In the genomic region with DNA sequence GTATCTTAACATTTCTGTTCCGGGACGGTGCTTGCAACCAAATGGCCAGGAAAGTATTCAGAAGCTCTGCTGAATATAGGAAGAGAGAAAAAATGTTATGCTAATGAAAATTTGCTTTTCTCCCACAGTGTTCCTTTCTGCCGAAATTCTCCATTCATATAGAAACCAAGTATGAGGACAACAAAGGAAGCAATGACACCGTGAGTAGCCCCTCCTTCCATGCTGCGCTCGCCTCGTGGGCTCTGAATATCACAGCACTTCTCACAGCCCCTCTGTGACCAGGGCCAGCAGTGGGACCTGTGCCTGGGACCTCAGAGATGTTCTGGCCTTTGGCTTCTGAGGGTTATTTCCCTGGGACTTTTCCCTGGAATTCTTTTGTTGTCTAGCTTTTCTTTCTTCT, we compare ENCODE assay signal across 11 cellular contexts.
DNase-seq lines count a peak whose midpoint lies in the region; ATAC-seq and TF ChIP-seq lines count a peak whose summit lies in the region.
"Had no signal": no experiment of that assay in that cellular context is flagged by ENCODE, and none has a peak within 500 bp of the region (broad histone marks: within the 10 kb centered on the region; RNA-seq: fewer than 3 reads in every experiment).

No MANE protein-coding gene starts in this region.

- H3K27ac Mint-ChIP-seq in osteocyte (ENCODE audit: unreplicated experiment) = no peak overlapping the region

- peak; percentile 29 for ATAC-seq in GM19351 (IDR thresholded peaks at IDR 0.05; ENCODE audit: unreplicated experiment)
- ATAC-seq in HG02973 (IDR thresholded peaks at IDR 0.05; ENCODE audit: unreplicated experiment) = peak; percentile 34
- no peak for ATAC-seq in GM21619 (IDR thresholded peaks at IDR 0.05; ENCODE audit: unreplicated experiment)
- ATAC-seq in HG02885 (IDR thresholded peaks at IDR 0.05; ENCODE audit: poor library complexity, unreplicated experiment) = no peak
- ATAC-seq: left lobe of liver; naive thymus-derived CD4-positive, alpha-beta T cell had no signal

- H3K27me3 Mint-ChIP-seq in osteocyte (ENCODE audit: unreplicated experiment) = peaks cover 3% of the 10 kb centered on the region
- H3K27me3 Mint-ChIP-seq: naive thymus-derived CD4-positive, alpha-beta T cell had no signal

- TF ChIP-seq CTCF in osteocyte (IDR thresholded peaks at IDR 0.05) = no peak

- peaks cover 2% of the 10 kb centered on the region for H3K36me3 Mint-ChIP-seq in osteocyte (ENCODE audit: unreplicated experiment)

- H3K4me3 Mint-ChIP-seq in osteocyte (ENCODE audit: unreplicated experiment) = no peak overlapping the region

- DNase-seq in dermis microvascular lymphatic vessel endothelial cell (ENCODE audit: low read depth in 2 of 2) (peak; percentile 64 to 71), osteocyte (ENCODE audit: extremely low spot score, unreplicated experiment) (peak; percentile 30)
- DNase-seq in stimulated activated CD4-positive, alpha-beta T cell treated with anti-CD3 and anti-CD28 coated beads, Interleukin-1b, Interleukin-23, amount 100 ng/mL, for 48 hours = no peak
- DNase-seq: activated CD4-positive, alpha-beta T cell treated with anti-CD3 and anti-CD28 coated beads for 1 hour; MG63; naive thymus-derived CD4-positive, alpha-beta T cell had no signal

- H3K9me3 Mint-ChIP-seq in osteocyte (ENCODE audit: unreplicated experiment) = no peaks in the 10 kb centered on the region

- no peaks in the 10 kb centered on the region for H3K4me1 Mint-ChIP-seq in osteocyte (ENCODE audit: unreplicated experiment)

Comparison
In these comparisons a context has a peak if more than half of its experiments do, and no peak if none do; other contexts are left out.
1. ATAC-seq: peak in GM19351 (single experiment) and HG02973 (single experiment); none in GM21619 (single experiment) and HG02885 (single experiment).